ENCODE assay signal across 14 cellular contexts in the genomic region with DNA sequence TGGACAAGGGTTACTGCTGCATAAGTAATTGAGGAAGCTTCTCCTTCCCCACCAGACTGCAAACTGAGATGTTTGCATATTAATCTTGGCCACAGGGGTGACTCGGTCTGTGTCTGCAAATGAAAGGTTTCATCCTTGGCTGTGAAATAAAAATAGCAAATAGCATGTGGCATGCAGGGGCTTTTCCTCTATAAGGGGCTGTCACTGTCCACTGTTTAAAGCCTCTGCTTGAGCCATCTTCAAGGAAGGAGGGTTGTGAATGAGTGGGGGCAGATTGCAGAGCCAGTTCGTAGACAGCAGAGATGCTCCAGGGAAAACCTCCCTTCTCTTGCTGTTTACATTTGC. TPM values are rescaled to one million over a fixed set of nuclear protein-coding genes. Genes with fewer than 3 reads are reported as not detected.
DNase-seq lines count a peak whose midpoint lies in the region; ATAC-seq and TF ChIP-seq lines count a peak whose summit lies in the region.
"Had no signal": no experiment of that assay in that cellular context is flagged by ENCODE, and none has a peak within 500 bp of the region (broad histone marks: within the 10 kb centered on the region; RNA-seq: fewer than 3 reads in every experiment).

No MANE protein-coding gene starts in this region.

- H3K9me3 ChIP-seq in skeletal muscle satellite cell (replicated peaks; ENCODE audit: low read length) = no peaks in the 10 kb centered on the region

- H3K4me3 Mint-ChIP-seq in T-helper 2 cell treated with Interferon-gamma antibody and Interleukin-4, amounts not matched to agents 5 μg/mL and 100 μg/mL, for 36 hours = peak overlapping the region; percentile 24
- peak overlapping the region; percentile 57 for H3K4me3 Mint-ChIP-seq in activated B cell treated with CpG ODN at 0.5 μM for 24 hours
- peak overlapping the region in 1 of 2 donors; percentile 37 for H3K4me3 Mint-ChIP-seq in stimulated activated naive CD8-positive, alpha-beta T cell treated with anti-CD3 and anti-CD28 coated beads, Interleukin-15, amount 100 ng/mL, for 72 hours
- H3K4me3 Mint-ChIP-seq: activated T-cell treated with anti-CD3 and anti-CD28 coated beads, Interleukin-2, amount 50 U/mL, for 24 hours; dendritic cell treated with granulocyte-macrophage colony-stimulating factor and Interleukin-4, amounts not matched to agents 40 ng/mL and 50 ng/mL, for 4 days; H9 had no signal

- no peaks in the 10 kb centered on the region for H3K36me3 Mint-ChIP-seq in T-helper 2 cell treated with Interferon-gamma antibody and Interleukin-4, amounts not matched to agents 5 μg/mL and 100 μg/mL, for 36 hours (ENCODE audit: low read depth)
- no peaks in the 10 kb centered on the region for H3K36me3 Mint-ChIP-seq in activated B cell treated with CpG ODN at 0.5 μM for 24 hours (ENCODE audit: low read depth)

- peak overlapping the region; percentile 2 for H3K4me2 ChIP-seq in skeletal muscle satellite cell (ENCODE audit: low read length)

- no peak overlapping the region for H3K4me3 ChIP-seq in skeletal muscle satellite cell (ENCODE audit: low read length)

- H3K4me1 ChIP-seq in skeletal muscle satellite cell (ENCODE audit: control insufficient read depth, insufficient read depth, low read length) = peaks cover 34% of the 10 kb centered on the region

- H3K27me3 ChIP-seq in skeletal muscle satellite cell (ENCODE audit: control insufficient read depth, insufficient read depth, low read length) = no peaks in the 10 kb centered on the region

- no peaks in the 10 kb centered on the region for H3K27me3 Mint-ChIP-seq in T-helper 2 cell treated with Interferon-gamma antibody and Interleukin-4, amounts not matched to agents 5 μg/mL and 100 μg/mL, for 36 hours (ENCODE audit: low read depth)
- H3K27me3 Mint-ChIP-seq in activated B cell treated with CpG ODN at 0.5 μM for 24 hours = no peaks in the 10 kb centered on the region
- no peaks in the 10 kb centered on the region for H3K27me3 Mint-ChIP-seq in stimulated activated naive CD8-positive, alpha-beta T cell treated with anti-CD3 and anti-CD28 coated beads, Interleukin-15, amount 100 ng/mL, for 72 hours
- H3K27me3 Mint-ChIP-seq: dendritic cell treated with granulocyte-macrophage colony-stimulating factor and Interleukin-4, amounts not matched to agents 40 ng/mL and 50 ng/mL, for 4 days had no signal

- peak overlapping the region; percentile 68 for H3K27ac Mint-ChIP-seq in T-helper 2 cell treated with Interferon-gamma antibody and Interleukin-4, amounts not matched to agents 5 μg/mL and 100 μg/mL, for 36 hours
- peak overlapping the region; percentile 81 for H3K27ac Mint-ChIP-seq in activated B cell treated with CpG ODN at 0.5 μM for 24 hours
- H3K27ac Mint-ChIP-seq in stimulated activated naive CD8-positive, alpha-beta T cell treated with anti-CD3 and anti-CD28 coated beads, Interleukin-15, amount 100 ng/mL, for 72 hours = no peak overlapping the region
- H3K27ac Mint-ChIP-seq: activated T-cell treated with anti-CD3 and anti-CD28 coated beads, Interleukin-2, amount 50 U/mL, for 24 hours; H9 had no signal

- in situ Hi-C loops in G401 (cut with HindIII; ENCODE audit: low sequenced_read_pairs) = no loop called here

- no peaks in the 10 kb centered on the region for H3K9me3 Mint-ChIP-seq in T-helper 2 cell treated with Interferon-gamma antibody and Interleukin-4, amounts not matched to agents 5 μg/mL and 100 μg/mL, for 36 hours
- H3K9me3 Mint-ChIP-seq in activated B cell treated with CpG ODN at 0.5 μM for 24 hours = no peaks in the 10 kb centered on the region
- H3K9me3 Mint-ChIP-seq in stimulated activated naive CD8-positive, alpha-beta T cell treated with anti-CD3 and anti-CD28 coated beads, Interleukin-15, amount 100 ng/mL, for 72 hours = no peaks in the 10 kb centered on the region
- H3K9me3 Mint-ChIP-seq: activated T-cell treated with anti-CD3 and anti-CD28 coated beads, Interleukin-2, amount 50 U/mL, for 24 hours; dendritic cell treated with granulocyte-macrophage colony-stimulating factor and Interleukin-4, amounts not matched to agents 40 ng/mL and 50 ng/mL, for 4 days had no signal

- peaks cover 42% of the 10 kb centered on the region for H3K4me1 Mint-ChIP-seq in T-helper 2 cell treated with Interferon-gamma antibody and Interleukin-4, amounts not matched to agents 5 μg/mL and 100 μg/mL, for 36 hours (ENCODE audit: low read depth)
- peaks cover 75% of the 10 kb centered on the region for H3K4me1 Mint-ChIP-seq in activated B cell treated with CpG ODN at 0.5 μM for 24 hours
- H3K4me1 Mint-ChIP-seq in stimulated activated naive CD8-positive, alpha-beta T cell treated with anti-CD3 and anti-CD28 coated beads, Interleukin-15, amount 100 ng/mL, for 72 hours = peaks cover 58% of the 10 kb centered on the region

- POLR2A ChIA-PET in activated B cell treated with CpG ODN at 0.5 μM for 24 hours (lab: Charles Lee) = interaction anchor here (0.8 to 30.2 kb wide), 8 partner anchors 8 to 80 kb away, joined by 3 to 836 read pairs (median 6); a partner anchor contains a TSS

- H3K9ac ChIP-seq in skeletal muscle satellite cell (ENCODE audit: low read depth, low read length) = no peak overlapping the region

- ATAC-seq in HG03342 (IDR thresholded peaks at IDR 0.05; ENCODE audit: unreplicated experiment) (peak; percentile 32), activated B cell treated with CpG ODN at 0.5 μM for 24 hours (ENCODE audit: low read depth) (peak; percentile 56)
- ATAC-seq in stimulated activated naive CD8-positive, alpha-beta T cell treated with anti-CD3 and anti-CD28 coated beads, Interleukin-15, amount 100 ng/mL, for 72 hours = no peak

- no peak for TF ChIP-seq CTCF in activated B cell treated with CpG ODN at 0.5 μM for 24 hours (IDR thresholded peaks at IDR 0.05)

- intact Hi-C loops in activated B cell treated with CpG ODN at 0.5 μM for 24 hours (cut with micrococcal nuclease) = no loop called here

- no peaks in the 10 kb centered on the region for H3K36me3 ChIP-seq in skeletal muscle satellite cell (ENCODE audit: insufficient read depth, low read length)

- DNase-seq in T-helper 2 cell treated with Interferon-gamma antibody and Interleukin-4, amounts not matched to agents 5 μg/mL and 100 μg/mL, for 36 hours (ENCODE audit: low spot score) = no peak
- DNase-seq in T-helper 2 cell = no peak
- DNase-seq in activated B cell treated with CpG ODN at 0.5 μM for 24 hours = no peak
- DNase-seq in G401 (ENCODE audit: low spot score) = no peak
- no peak for DNase-seq in kidney tubule cell (ENCODE audit: low spot score)
- DNase-seq in stimulated activated naive CD8-positive, alpha-beta T cell treated with anti-CD3 and anti-CD28 coated beads, Interleukin-15, amount 100 ng/mL, for 72 hours = no peak
- DNase-seq: activated T-cell treated with anti-CD3 and anti-CD28 coated beads, Interleukin-2, amount 50 U/mL, for 24 hours; H9; Right ventricle myocardium superior had no signal

- CTCF ChIA-PET in activated B cell treated with CpG ODN at 0.5 μM for 24 hours (lab: Charles Lee) = interaction anchor here (0.8 to 3.2 kb wide), 2 partner anchors 74 to 83 kb away, joined by 3 to 21 read pairs; no protein-coding TSS in a partner anchor

RNA-seq across cellular contexts. Expression of a gene that starts 33.3 kb away (rescaled TPM):
- 5,922 and 6,273 TPM in 2 replicates for total RNA-seq in activated B cell treated with CpG ODN at 0.5 μM for 24 hours
- total RNA-seq in skeletal muscle satellite cell (2012; rRNA removed) = 6,299 and 7,116 TPM in 2 replicates
- total RNA-seq in G401 (2014; rRNA removed; shearing (Covaris generic)) = 2,749 and 3,064 TPM in 2 replicates

RNA-seq across cellular contexts. Expression of a gene that starts 36.3 kb away (rescaled TPM):
- total RNA-seq in activated B cell treated with CpG ODN at 0.5 μM for 24 hours = not detected in 2 replicates
- under 0.01 TPM in 2 replicates for total RNA-seq in skeletal muscle satellite cell (2012; rRNA removed)
- total RNA-seq in G401 (2014; rRNA removed; shearing (Covaris generic)) = not detected in 2 replicates
- total RNA-seq: H9, LHCN-M2, pulmonary artery endothelial cell had no signal

Comparison
In these comparisons a context has a peak if more than half of its experiments do, and no peak if none do; other contexts are left out.
1. H3K27ac Mint-ChIP-seq: peak in T-helper 2 cell treated with Interferon-gamma antibody and Interleukin-4, amounts not matched to agents 5 μg/mL and 100 μg/mL, for 36 hours (single experiment) and activated B cell treated with CpG ODN at 0.5 μM for 24 hours (single experiment); none in stimulated activated naive CD8-positive, alpha-beta T cell treated with anti-CD3 and anti-CD28 coated beads, Interleukin-15, amount 100 ng/mL, for 72 hours (0 of 2).